Comparison of ENCODE assay signal across 1 cellular context in the genomic region with DNA sequence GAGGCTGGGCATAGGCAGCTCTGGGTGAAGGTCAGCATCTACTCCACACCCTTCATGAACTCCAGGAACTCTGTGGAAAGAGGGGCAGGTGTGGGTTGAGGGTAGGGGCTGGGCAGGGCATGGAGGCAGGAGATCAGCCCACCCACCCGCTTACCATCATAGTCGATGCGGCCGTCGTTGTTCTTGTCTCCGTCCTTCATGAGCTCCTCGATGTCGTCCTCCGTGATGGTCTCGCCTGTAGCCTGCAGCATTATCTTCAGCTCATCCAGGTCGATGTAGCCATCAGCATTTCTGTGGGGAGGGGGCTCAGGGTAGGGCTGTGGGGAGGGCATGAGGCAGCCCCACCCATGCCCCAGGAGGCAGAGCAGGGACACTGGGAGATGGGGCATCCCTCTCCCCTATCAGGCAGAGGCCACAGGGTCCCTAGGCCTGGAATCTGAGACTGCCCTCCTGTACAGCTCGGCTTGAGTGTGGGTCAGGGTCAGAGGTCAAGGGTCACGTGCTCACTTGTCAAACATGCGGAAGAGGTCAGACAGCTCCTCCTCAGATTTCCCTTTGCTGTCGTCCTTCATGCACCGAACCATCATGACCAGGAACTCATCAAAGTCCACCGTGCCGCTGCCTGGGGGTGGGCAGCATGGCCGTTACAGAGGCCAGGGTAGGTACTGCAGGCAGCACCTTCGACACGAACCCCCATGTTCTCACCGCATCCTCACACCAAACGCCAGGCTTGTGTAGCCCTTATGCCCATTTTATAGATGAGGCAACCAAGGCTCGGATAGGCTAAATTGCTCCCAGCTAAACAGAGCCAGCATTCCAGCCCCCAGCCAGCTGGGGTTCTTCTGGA.
TF ChIP-seq lines count a peak whose summit lies in the region.

No MANE protein-coding gene starts in this region.

TF ChIP-seq in HepG2, 621 proteins besides CTCF, POLR2A, EP300 and RAD21 (continued from another document):
- TF ChIP-seq, protein P1, sequence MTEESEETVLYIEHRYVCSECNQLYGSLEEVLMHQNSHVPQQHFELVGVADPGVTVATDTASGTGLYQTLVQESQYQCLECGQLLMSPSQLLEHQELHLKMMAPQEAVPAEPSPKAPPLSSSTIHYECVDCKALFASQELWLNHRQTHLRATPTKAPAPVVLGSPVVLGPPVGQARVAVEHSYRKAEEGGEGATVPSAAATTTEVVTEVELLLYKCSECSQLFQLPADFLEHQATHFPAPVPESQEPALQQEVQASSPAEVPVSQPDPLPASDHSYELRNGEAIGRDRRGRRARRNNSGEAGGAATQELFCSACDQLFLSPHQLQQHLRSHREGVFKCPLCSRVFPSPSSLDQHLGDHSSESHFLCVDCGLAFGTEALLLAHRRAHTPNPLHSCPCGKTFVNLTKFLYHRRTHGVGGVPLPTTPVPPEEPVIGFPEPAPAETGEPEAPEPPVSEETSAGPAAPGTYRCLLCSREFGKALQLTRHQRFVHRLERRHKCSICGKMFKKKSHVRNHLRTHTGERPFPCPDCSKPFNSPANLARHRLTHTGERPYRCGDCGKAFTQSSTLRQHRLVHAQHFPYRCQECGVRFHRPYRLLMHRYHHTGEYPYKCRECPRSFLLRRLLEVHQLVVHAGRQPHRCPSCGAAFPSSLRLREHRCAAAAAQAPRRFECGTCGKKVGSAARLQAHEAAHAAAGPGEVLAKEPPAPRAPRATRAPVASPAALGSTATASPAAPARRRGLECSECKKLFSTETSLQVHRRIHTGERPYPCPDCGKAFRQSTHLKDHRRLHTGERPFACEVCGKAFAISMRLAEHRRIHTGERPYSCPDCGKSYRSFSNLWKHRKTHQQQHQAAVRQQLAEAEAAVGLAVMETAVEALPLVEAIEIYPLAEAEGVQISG (CRISPR knock-in tag; IDR thresholded peaks at IDR 0.05), result 0 out of 2 replicates have a peak, but pooled peaks have one; percentile 21
- TF ChIP-seq CHD4 (IDR thresholded peaks at IDR 0.05; ENCODE audit: borderline replicate concordance, low read length) (peak; percentile 71; the same call in 1 of the 2 replicates), SOX6 (IDR thresholded peaks at IDR 0.05) (no peak), SOX6 (CRISPR knock-in tag; IDR thresholded peaks at IDR 0.05) (peak; percentile 59), RORA (CRISPR knock-in tag; IDR thresholded peaks at IDR 0.05) (no peak), ZNF546 (CRISPR knock-in tag; conservative IDR thresholded peaks at IDR 0.05) (no peak), HOXA3 (CRISPR knock-in tag; IDR thresholded peaks at IDR 0.05) (peak; percentile 40; the same call in 1 of the 2 replicates), CBFB (CRISPR knock-in tag; IDR thresholded peaks at IDR 0.05) (0 out of 2 replicates have a peak, but pooled peaks have one; percentile 33), SALL1 (CRISPR knock-in tag; IDR thresholded peaks at IDR 0.05) (peak; percentile 40; the same call in 1 of the 2 replicates), RAD51 (IDR thresholded peaks at IDR 0.05; ENCODE audit: borderline replicate concordance) (peak; percentile 61; the same call in 1 of the 2 replicates), NR2C2 (CRISPR knock-in tag; IDR thresholded peaks at IDR 0.05; ENCODE audit: borderline replicate concordance) (peak; percentile 97)
- TF ChIP-seq, protein P2, sequence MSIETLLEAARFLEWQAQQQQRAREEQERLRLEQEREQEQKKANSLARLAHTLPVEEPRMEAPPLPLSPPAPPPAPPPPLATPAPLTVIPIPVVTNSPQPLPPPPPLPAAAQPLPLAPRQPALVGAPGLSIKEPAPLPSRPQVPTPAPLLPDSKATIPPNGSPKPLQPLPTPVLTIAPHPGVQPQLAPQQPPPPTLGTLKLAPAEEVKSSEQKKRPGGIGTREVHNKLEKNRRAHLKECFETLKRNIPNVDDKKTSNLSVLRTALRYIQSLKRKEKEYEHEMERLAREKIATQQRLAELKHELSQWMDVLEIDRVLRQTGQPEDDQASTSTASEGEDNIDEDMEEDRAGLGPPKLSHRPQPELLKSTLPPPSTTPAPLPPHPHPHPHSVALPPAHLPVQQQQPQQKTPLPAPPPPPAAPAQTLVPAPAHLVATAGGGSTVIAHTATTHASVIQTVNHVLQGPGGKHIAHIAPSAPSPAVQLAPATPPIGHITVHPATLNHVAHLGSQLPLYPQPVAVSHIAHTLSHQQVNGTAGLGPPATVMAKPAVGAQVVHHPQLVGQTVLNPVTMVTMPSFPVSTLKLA (IDR thresholded peaks at IDR 0.05), result peak; percentile 34
- TF ChIP-seq, protein P3, sequence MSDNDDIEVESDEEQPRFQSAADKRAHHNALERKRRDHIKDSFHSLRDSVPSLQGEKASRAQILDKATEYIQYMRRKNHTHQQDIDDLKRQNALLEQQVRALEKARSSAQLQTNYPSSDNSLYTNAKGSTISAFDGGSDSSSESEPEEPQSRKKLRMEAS (IDR thresholded peaks at IDR 0.05), result peak; percentile 77
- TF ChIP-seq, protein P4, sequence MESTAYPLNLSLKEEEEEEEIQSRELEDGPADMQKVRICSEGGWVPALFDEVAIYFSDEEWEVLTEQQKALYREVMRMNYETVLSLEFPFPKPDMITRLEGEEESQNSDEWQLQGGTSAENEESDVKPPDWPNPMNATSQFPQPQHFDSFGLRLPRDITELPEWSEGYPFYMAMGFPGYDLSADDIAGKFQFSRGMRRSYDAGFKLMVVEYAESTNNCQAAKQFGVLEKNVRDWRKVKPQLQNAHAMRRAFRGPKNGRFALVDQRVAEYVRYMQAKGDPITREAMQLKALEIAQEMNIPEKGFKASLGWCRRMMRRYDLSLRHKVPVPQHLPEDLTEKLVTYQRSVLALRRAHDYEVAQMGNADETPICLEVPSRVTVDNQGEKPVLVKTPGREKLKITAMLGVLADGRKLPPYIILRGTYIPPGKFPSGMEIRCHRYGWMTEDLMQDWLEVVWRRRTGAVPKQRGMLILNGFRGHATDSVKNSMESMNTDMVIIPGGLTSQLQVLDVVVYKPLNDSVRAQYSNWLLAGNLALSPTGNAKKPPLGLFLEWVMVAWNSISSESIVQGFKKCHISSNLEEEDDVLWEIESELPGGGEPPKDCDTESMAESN (CRISPR knock-in tag; conservative IDR thresholded peaks at IDR 0.05), result peak; percentile 51; the same call in 1 of the 2 replicates
- TF ChIP-seq, protein P5, sequence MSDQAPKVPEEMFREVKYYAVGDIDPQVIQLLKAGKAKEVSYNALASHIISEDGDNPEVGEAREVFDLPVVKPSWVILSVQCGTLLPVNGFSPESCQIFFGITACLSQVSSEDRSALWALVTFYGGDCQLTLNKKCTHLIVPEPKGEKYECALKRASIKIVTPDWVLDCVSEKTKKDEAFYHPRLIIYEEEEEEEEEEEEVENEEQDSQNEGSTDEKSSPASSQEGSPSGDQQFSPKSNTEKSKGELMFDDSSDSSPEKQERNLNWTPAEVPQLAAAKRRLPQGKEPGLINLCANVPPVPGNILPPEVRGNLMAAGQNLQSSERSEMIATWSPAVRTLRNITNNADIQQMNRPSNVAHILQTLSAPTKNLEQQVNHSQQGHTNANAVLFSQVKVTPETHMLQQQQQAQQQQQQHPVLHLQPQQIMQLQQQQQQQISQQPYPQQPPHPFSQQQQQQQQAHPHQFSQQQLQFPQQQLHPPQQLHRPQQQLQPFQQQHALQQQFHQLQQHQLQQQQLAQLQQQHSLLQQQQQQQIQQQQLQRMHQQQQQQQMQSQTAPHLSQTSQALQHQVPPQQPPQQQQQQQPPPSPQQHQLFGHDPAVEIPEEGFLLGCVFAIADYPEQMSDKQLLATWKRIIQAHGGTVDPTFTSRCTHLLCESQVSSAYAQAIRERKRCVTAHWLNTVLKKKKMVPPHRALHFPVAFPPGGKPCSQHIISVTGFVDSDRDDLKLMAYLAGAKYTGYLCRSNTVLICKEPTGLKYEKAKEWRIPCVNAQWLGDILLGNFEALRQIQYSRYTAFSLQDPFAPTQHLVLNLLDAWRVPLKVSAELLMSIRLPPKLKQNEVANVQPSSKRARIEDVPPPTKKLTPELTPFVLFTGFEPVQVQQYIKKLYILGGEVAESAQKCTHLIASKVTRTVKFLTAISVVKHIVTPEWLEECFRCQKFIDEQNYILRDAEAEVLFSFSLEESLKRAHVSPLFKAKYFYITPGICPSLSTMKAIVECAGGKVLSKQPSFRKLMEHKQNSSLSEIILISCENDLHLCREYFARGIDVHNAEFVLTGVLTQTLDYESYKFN (CRISPR knock-in tag; conservative IDR thresholded peaks at IDR 0.05), result peak; percentile 42; the same call in 1 of the 2 replicates
- TF ChIP-seq, protein P6, sequence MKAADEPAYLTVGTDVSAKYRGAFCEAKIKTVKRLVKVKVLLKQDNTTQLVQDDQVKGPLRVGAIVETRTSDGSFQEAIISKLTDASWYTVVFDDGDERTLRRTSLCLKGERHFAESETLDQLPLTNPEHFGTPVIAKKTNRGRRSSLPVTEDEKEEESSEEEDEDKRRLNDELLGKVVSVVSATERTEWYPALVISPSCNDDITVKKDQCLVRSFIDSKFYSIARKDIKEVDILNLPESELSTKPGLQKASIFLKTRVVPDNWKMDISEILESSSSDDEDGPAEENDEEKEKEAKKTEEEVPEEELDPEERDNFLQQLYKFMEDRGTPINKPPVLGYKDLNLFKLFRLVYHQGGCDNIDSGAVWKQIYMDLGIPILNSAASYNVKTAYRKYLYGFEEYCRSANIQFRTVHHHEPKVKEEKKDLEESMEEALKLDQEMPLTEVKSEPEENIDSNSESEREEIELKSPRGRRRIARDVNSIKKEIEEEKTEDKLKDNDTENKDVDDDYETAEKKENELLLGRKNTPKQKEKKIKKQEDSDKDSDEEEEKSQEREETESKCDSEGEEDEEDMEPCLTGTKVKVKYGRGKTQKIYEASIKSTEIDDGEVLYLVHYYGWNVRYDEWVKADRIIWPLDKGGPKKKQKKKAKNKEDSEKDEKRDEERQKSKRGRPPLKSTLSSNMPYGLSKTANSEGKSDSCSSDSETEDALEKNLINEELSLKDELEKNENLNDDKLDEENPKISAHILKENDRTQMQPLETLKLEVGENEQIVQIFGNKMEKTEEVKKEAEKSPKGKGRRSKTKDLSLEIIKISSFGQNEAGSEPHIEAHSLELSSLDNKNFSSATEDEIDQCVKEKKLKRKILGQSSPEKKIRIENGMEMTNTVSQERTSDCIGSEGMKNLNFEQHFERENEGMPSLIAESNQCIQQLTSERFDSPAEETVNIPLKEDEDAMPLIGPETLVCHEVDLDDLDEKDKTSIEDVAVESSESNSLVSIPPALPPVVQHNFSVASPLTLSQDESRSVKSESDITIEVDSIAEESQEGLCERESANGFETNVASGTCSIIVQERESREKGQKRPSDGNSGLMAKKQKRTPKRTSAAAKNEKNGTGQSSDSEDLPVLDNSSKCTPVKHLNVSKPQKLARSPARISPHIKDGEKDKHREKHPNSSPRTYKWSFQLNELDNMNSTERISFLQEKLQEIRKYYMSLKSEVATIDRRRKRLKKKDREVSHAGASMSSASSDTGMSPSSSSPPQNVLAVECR (CRISPR knock-in tag; IDR thresholded peaks at IDR 0.05; ENCODE audit: borderline replicate concordance), result peak; percentile 67; the same call in 1 of the 2 replicates
- TF ChIP-seq, protein P7, sequence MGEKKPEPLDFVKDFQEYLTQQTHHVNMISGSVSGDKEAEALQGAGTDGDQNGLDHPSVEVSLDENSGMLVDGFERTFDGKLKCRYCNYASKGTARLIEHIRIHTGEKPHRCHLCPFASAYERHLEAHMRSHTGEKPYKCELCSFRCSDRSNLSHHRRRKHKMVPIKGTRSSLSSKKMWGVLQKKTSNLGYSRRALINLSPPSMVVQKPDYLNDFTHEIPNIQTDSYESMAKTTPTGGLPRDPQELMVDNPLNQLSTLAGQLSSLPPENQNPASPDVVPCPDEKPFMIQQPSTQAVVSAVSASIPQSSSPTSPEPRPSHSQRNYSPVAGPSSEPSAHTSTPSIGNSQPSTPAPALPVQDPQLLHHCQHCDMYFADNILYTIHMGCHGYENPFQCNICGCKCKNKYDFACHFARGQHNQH (CRISPR knock-in tag; IDR thresholded peaks at IDR 0.05), result no peak
